Comparison of ENCODE assay signal across 15 cellular contexts in genomic region chr6:108366236-108366635, GRCh38.
"Had no signal": no experiment of that assay in that cellular context is flagged by ENCODE, and none has a peak within 500 bp of the region (broad histone marks: within the 10 kb centered on the region; RNA-seq: fewer than 3 reads in every experiment).

No MANE protein-coding gene starts in this region.

- ATAC-seq: SK-N-SH treated with all-trans-retinoic acid at 6 μM for 48 hours had no signal

- H3K36me3 ChIP-seq: MG63 had no signal

- H3K9me3 ChIP-seq: MG63 had no signal

- H3K4me3 ChIP-seq: MG63 had no signal

- H3K27ac ChIP-seq: RWPE1 had no signal

- DNase-seq: Karpas-422, KG1, MG63, NCI-H1092, NCI-H1105 treated with DMSO at 0.1 percent for 48 hours, NCI-H1417 treated with DMSO at 0.1 percent for 48 hours, NCI-H1694 treated with DMSO at 0.1 percent for 48 hours, NCI-H2081, NCI-H2107, NCI-H524, NCI-H526 treated with DMSO at 0.1 percent for 48 hours, SHP77, T-helper 1 cell had no signal

- H3K27me3 ChIP-seq: MG63 had no signal
